In genomic region chr2:715847-716573, GRCh38 we compare ENCODE assay signal across 10 cellular contexts. TPM values are rescaled to one million over a fixed set of nuclear protein-coding genes. Genes with fewer than 3 reads are reported as not detected.
DNase-seq lines count a peak whose midpoint lies in the region; ATAC-seq, FAIRE-seq and TF ChIP-seq lines count a peak whose summit lies in the region.
"Had no signal": no experiment of that assay in that cellular context is flagged by ENCODE, and none has a peak within 500 bp of the region (broad histone marks: within the 10 kb centered on the region; RNA-seq: fewer than 3 reads in every experiment).

No MANE protein-coding gene starts in this region.

- H3K36me3 Mint-ChIP-seq in MCF 10A (ENCODE audit: insufficient read depth, unreplicated experiment) (peaks cover 4% of the 10 kb centered on the region), type B pancreatic cell (no peaks in the 10 kb centered on the region)
- H3K36me3 Mint-ChIP-seq in activated naive CD4-positive, alpha-beta T cell treated with anti-CD3 and anti-CD28 coated beads, Interleukin-2, amount 50 U/mL, for 72 hours, result no peaks in the 10 kb centered on the region

- TF ChIP-seq POLR2A in breast epithelium (IDR thresholded peaks at IDR 0.05), result no peak

- H3K9me3 Mint-ChIP-seq in MCF 10A (ENCODE audit: unreplicated experiment) (no peaks in the 10 kb centered on the region), type B pancreatic cell (no peaks in the 10 kb centered on the region)
- no peaks in the 10 kb centered on the region for H3K9me3 Mint-ChIP-seq in activated naive CD4-positive, alpha-beta T cell treated with anti-CD3 and anti-CD28 coated beads, Interleukin-2, amount 50 U/mL, for 72 hours
- H3K9me3 Mint-ChIP-seq: CD4-positive, alpha-beta T cell had no signal

- ATAC-seq in activated naive CD4-positive, alpha-beta T cell treated with anti-CD3 and anti-CD28 coated beads, Interleukin-2, amount 50 U/mL, for 72 hours, result no peak
- ATAC-seq in HG03469 (IDR thresholded peaks at IDR 0.05; ENCODE audit: unreplicated experiment), result no peak

- no peak overlapping the region for H3K27ac Mint-ChIP-seq in MCF 10A (ENCODE audit: low read depth, unreplicated experiment)
- no peak overlapping the region for H3K27ac Mint-ChIP-seq in type B pancreatic cell
- H3K27ac Mint-ChIP-seq in activated naive CD4-positive, alpha-beta T cell treated with anti-CD3 and anti-CD28 coated beads, Interleukin-2, amount 50 U/mL, for 72 hours, result no peak overlapping the region
- H3K27ac Mint-ChIP-seq: CD4-positive, alpha-beta T cell had no signal

- BruUV-seq in MCF 10A (replicated peaks; lab: Mats Ljungman, UMichigan), result no TSS peak

- H3K4me3 Mint-ChIP-seq in MCF 10A (ENCODE audit: unreplicated experiment) (no peak overlapping the region), type B pancreatic cell (no peak overlapping the region)
- H3K4me3 Mint-ChIP-seq: CD4-positive, alpha-beta T cell had no signal

- POLR2A ChIA-PET in MCF 10A (lab: Yijun Ruan, JAX), result no interaction called here

- H3K27me3 ChIP-seq in breast epithelium (no peaks in the 10 kb centered on the region), NT2/D1 (ENCODE audit: insufficient read depth, insufficient read length) (no peaks in the 10 kb centered on the region)

- no peak overlapping the region for H3K27ac ChIP-seq in breast epithelium

- CTCF ChIA-PET in MCF 10A (lab: Yijun Ruan, JAX), result interaction anchor here (0.6 to 4.6 kb wide), 18 partner anchors 8 to 877 kb away, joined by 3 to 69 read pairs (median 4); no protein-coding TSS in a partner anchor

- DNase-seq in MCF 10A (ENCODE audit: unreplicated experiment) (peak; percentile 20), breast epithelium (ENCODE audit: low spot score in 2 of 2) (no peak), NT2/D1 (ENCODE audit: low read depth, low spot score) (peak; percentile 48), fibroblast of pulmonary artery (ENCODE audit: low read depth) (peak; percentile 27), type B pancreatic cell (ENCODE audit: extremely low spot score, unreplicated experiment) (no peak), RCC 7860 (ENCODE audit: low spot score) (no peak)
- no peak for DNase-seq in activated naive CD4-positive, alpha-beta T cell treated with anti-CD3 and anti-CD28 coated beads, Interleukin-2, amount 50 U/mL, for 72 hours (ENCODE audit: low spot score in 2 of 2)
- DNase-seq: CD4-positive, alpha-beta T cell; NCI-H2081 treated with DMSO at 0.1 percent for 48 hours had no signal

- H3K4me1 Mint-ChIP-seq in MCF 10A (ENCODE audit: insufficient read depth, unreplicated experiment) (peaks cover 5% of the 10 kb centered on the region), type B pancreatic cell (ENCODE audit: unreplicated experiment) (no peaks in the 10 kb centered on the region)

- TF ChIP-seq CTCF in MCF 10A (IDR thresholded peaks at IDR 0.05; ENCODE audit: unreplicated experiment) (peak; percentile 42), breast epithelium (IDR thresholded peaks at IDR 0.05) (peak in 1 of 3 donors; percentile 10), fibroblast of pulmonary artery (IDR thresholded peaks at IDR 0.05; ENCODE audit: low read length, missing control alignments) (peak; percentile 48), type B pancreatic cell (conservative IDR thresholded peaks at IDR 0.05) (peak; percentile 72)

- H3K9ac ChIP-seq in NT2/D1 (ENCODE audit: insufficient read length, low read depth), result no peak overlapping the region

- H3K4me1 ChIP-seq in breast epithelium (no peaks in the 10 kb centered on the region), NT2/D1 (ENCODE audit: insufficient read depth, insufficient read length) (no peaks in the 10 kb centered on the region)

- no peaks in the 10 kb centered on the region for H3K9me3 ChIP-seq in breast epithelium
- no peaks in the 10 kb centered on the region for H3K9me3 ChIP-seq in NT2/D1 (ENCODE audit: insufficient read depth, low read length)

- no peak for FAIRE-seq in RCC 7860 (lab: Jason Lieb, UNC)

- H3K36me3 ChIP-seq in breast epithelium (no peaks in the 10 kb centered on the region), NT2/D1 (ENCODE audit: insufficient read depth, insufficient read length, low read length) (no peaks in the 10 kb centered on the region)

- H3K4me3 ChIP-seq in breast epithelium (no peak overlapping the region), NT2/D1 (ENCODE audit: insufficient read length, low read depth) (no peak overlapping the region), fibroblast of pulmonary artery (replicated peaks; ENCODE audit: low read depth, low read length) (no peak overlapping the region)

- peaks cover 25% of the 10 kb centered on the region for H3K27me3 Mint-ChIP-seq in MCF 10A (ENCODE audit: insufficient read depth, unreplicated experiment)
- peaks cover 16% of the 10 kb centered on the region for H3K27me3 Mint-ChIP-seq in type B pancreatic cell

- intact Hi-C loops in MCF 10A (cut with micrococcal nuclease) (loop anchor here (2.0 to 10.0 kb wide), 4 partner anchors 139 to 421 kb away; partner anchors contain the start of gene SNTG2), breast epithelium (cut with DNase I; ENCODE audit: low total_unique reads) (no loop called here)

RNA-seq across cellular contexts. Expression of gene TMEM18, which starts 38.8 kb away (rescaled TPM):
- total RNA-seq in MCF 10A (2022), result 14.2 and 25.1 TPM in 2 replicates
- 10 to 100 TPM; 17.7 to 34.6 (median 27.4) TPM for total RNA-seq in breast epithelium
- 22.8 and 27.4 TPM in 2 replicates for total RNA-seq in type B pancreatic cell (ENCODE audit: low replicate concordance)
- total RNA-seq in activated naive CD4-positive, alpha-beta T cell treated with anti-CD3 and anti-CD28 coated beads, Interleukin-2, amount 50 U/mL, for 72 hours, result 10 to 100 TPM; 27.0 to 36.9 TPM

Comparison
In these comparisons a context has a peak if more than half of its experiments do, and no peak if none do; other contexts are left out.
1. DNase-seq: peak in MCF 10A (single experiment), NT2/D1 (single experiment) and fibroblast of pulmonary artery (single experiment); none in breast epithelium (0 of 2), type B pancreatic cell (single experiment), RCC 7860 (single experiment) and activated naive CD4-positive, alpha-beta T cell treated with anti-CD3 and anti-CD28 coated beads, Interleukin-2, amount 50 U/mL, for 72 hours (0 of 2).